In genomic region chr10:76983624-76984023, GRCh38 we compare ENCODE assay signal across 22 cellular contexts.
"Had no signal": no experiment of that assay in that cellular context is flagged by ENCODE, and none has a peak within 500 bp of the region (broad histone marks: within the 10 kb centered on the region; RNA-seq: fewer than 3 reads in every experiment).

No MANE protein-coding gene starts in this region.

- H3K4me1 ChIP-seq: esophagus squamous epithelium, foreskin keratinocyte, heart left ventricle, lower lobe of right lung had no signal

- H3K9me3 ChIP-seq: esophagus squamous epithelium, gastroesophageal sphincter, heart left ventricle, left lung, lower lobe of right lung, mucosa of descending colon had no signal

- H3K4me3 Mint-ChIP-seq: mesothelial cell of epicardium; naive thymus-derived CD8-positive, alpha-beta T cell had no signal

- ATAC-seq: esophagus mucosa; foreskin keratinocyte; gastroesophageal sphincter; left cardiac atrium; mucosa of descending colon; naive thymus-derived CD8-positive, alpha-beta T cell had no signal

- H3K4me3 ChIP-seq: coronary artery, dorsolateral prefrontal cortex, esophagus squamous epithelium, gastroesophageal sphincter, heart left ventricle, left lung, lower lobe of right lung, mucosa of descending colon had no signal

- H3K27me3 ChIP-seq: dorsolateral prefrontal cortex, esophagus squamous epithelium, foreskin keratinocyte, gastroesophageal sphincter, heart left ventricle, left lung had no signal

- H3K36me3 Mint-ChIP-seq: naive B cell; naive thymus-derived CD8-positive, alpha-beta T cell had no signal

- H3K27ac ChIP-seq: coronary artery, dorsolateral prefrontal cortex, epithelial cell of prostate, esophagus squamous epithelium, foreskin keratinocyte, gastroesophageal sphincter, heart left ventricle, left lung, lower lobe of right lung had no signal

- DNase-seq: dermis blood vessel endothelial cell; dorsolateral prefrontal cortex; effector CD4-positive, alpha-beta T cell; effector memory CD4-positive, alpha-beta T cell; erythroblast; esophagus squamous epithelium; foreskin keratinocyte; hippocampal formation; left cardiac atrium; left lung; left ventricle myocardium superior; lower lobe of right lung; mesenchymal stem cell; mucosa of descending colon; naive B cell; naive thymus-derived CD8-positive, alpha-beta T cell had no signal

- H3K36me3 ChIP-seq: esophagus squamous epithelium, gastroesophageal sphincter, heart left ventricle, left lung, lower lobe of right lung had no signal

- H3K27ac Mint-ChIP-seq: mesothelial cell of epicardium; naive B cell; naive thymus-derived CD8-positive, alpha-beta T cell had no signal

- H3K4me1 Mint-ChIP-seq: naive B cell; naive thymus-derived CD8-positive, alpha-beta T cell had no signal

- H3K9me3 Mint-ChIP-seq: mesothelial cell of epicardium; naive B cell; naive thymus-derived CD8-positive, alpha-beta T cell had no signal
